ENCODE assay signal across 1 cellular context in the genomic region with DNA sequence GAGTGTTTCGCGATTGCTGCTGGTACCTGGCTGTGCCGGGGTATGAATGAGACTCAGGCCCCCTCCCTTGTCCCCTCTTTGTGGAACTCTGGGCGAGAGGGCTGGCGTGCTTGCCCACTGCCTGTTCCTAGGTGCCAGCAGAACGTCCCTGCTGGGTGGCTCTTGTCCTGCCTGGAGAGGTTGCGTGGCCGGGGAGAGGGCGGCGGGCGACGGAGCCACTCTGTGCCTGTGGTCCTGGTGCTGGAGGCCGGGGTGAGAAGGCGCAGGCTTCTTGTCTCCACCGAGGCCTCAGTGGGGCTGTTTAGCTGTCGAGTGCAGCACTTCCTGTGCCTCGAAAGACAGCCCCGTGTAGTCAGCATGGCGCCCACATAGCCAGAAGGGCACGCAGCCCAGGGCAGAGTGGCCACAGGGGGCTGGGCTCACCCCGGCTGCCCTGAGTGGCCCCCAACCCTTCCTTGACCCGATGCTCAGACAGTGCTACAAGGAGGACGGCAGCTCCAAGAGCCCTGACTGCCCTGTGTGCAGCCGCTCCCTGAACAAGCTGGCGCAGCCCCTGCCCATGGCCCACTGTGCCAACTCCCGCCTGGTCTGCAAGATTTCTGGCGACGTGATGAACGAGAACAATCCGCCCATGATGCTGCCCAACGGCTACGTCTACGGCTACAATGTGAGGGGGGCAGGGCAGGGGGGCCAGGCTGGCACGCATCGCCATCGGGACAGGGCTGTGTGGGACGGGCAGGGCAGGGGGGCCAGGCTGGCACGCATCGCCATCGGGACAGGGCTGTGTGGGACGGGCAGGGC.
TF ChIP-seq lines count a peak whose summit lies in the region.

No MANE protein-coding gene starts in this region.

TF ChIP-seq in HepG2, 621 proteins besides CTCF, POLR2A, EP300 and RAD21:
- TF ChIP-seq ZNF678 (CRISPR knock-in tag; IDR thresholded peaks at IDR 0.05) (no peak), HNRNPL (IDR thresholded peaks at IDR 0.05; ENCODE audit: low read depth, low read length) (0 out of 2 replicates have a peak, but pooled peaks have one; percentile 38), AGO2 (optimal IDR thresholded peaks at IDR 0.05; ENCODE audit: low read depth, low read length) (peak; percentile 48)
TF ChIP-seq in HepG2: peak in this region for 2.
